Comparison of ENCODE assay signal across 19 cellular contexts in genomic region chr22:17746916-17747315, GRCh38. TPM values are rescaled to one million over a fixed set of nuclear protein-coding genes. Genes with fewer than 3 reads are reported as not detected.
DNase-seq lines count a peak whose midpoint lies in the region; ATAC-seq and TF ChIP-seq lines count a peak whose summit lies in the region.
"Had no signal": no experiment of that assay in that cellular context is flagged by ENCODE, and none has a peak within 500 bp of the region (broad histone marks: within the 10 kb centered on the region; RNA-seq: fewer than 3 reads in every experiment).

No MANE protein-coding gene starts in this region.

- no peak for TF ChIP-seq CTCF in CD8-positive, alpha-beta T cell (IDR thresholded peaks at IDR 0.05)
- TF ChIP-seq CTCF in osteoblast (IDR thresholded peaks at IDR 0.05; ENCODE audit: extremely low read depth, low read depth, low read length): no peak
- no peak for TF ChIP-seq CTCF in GM13976 (IDR thresholded peaks at IDR 0.05; ENCODE audit: borderline replicate concordance, control extremely low read depth, extremely low read depth, insufficient read depth, missing control alignments)
- no peak for TF ChIP-seq CTCF in gastroesophageal sphincter (IDR thresholded peaks at IDR 0.05)

- no peaks in the 10 kb centered on the region for H3K27me3 ChIP-seq in CD8-positive, alpha-beta T cell (ENCODE audit: insufficient read depth, low read length)
- no peaks in the 10 kb centered on the region for H3K27me3 ChIP-seq in osteoblast (ENCODE audit: insufficient read depth, low read length)
- H3K27me3 ChIP-seq in gastroesophageal sphincter: no peaks in the 10 kb centered on the region
- H3K27me3 ChIP-seq: BE2C had no signal

- WGBS in gastroesophageal sphincter (ENCODE audit: low coverage in 1 of 2), 2 donors: 92 to 97% methylated on average over 5 to 6 of the region's 10 CpGs

- TF ChIP-seq POLR2A in gastroesophageal sphincter (IDR thresholded peaks at IDR 0.05): no peak

- H3K36me3 Mint-ChIP-seq in CD8-positive, alpha-beta T cell: peaks cover 27% of the 10 kb centered on the region
- H3K36me3 Mint-ChIP-seq in T-helper 17 cell (ENCODE audit: low read depth): no peaks in the 10 kb centered on the region
- peaks cover 6% of the 10 kb centered on the region for H3K36me3 Mint-ChIP-seq in memory B cell
- H3K36me3 Mint-ChIP-seq in activated T-cell treated with anti-CD3 and anti-CD28 coated beads, Interleukin-2, amount 50 U/mL, for 72 hours (ENCODE audit: insufficient read depth in 2 of 2): no peaks in the 10 kb centered on the region
- H3K36me3 Mint-ChIP-seq: IgD-negative memory B cell had no signal

- ATAC-seq in CD8-positive, alpha-beta T cell: no peak
- ATAC-seq in T-helper 17 cell (no peak), memory B cell (ENCODE audit: low read depth) (no peak), gastroesophageal sphincter (no peak), GM21825 (IDR thresholded peaks at IDR 0.05; ENCODE audit: unreplicated experiment) (no peak)
- ATAC-seq in activated T-cell treated with anti-CD3 and anti-CD28 coated beads, Interleukin-2, amount 50 U/mL, for 72 hours (replicated peaks in 1 of 2): no peak
- ATAC-seq: HepG2 had no signal

- POLR2A ChIA-PET in CD8-positive, alpha-beta T cell (lab: Charles Lee): no interaction called here

- CTCF ChIA-PET in CD8-positive, alpha-beta T cell (lab: Charles Lee): interaction anchor here (1.0 to 10.0 kb wide), 3 partner anchors 13 to 330 kb away, joined by 3 to 187 read pairs (median 6); no protein-coding TSS in a partner anchor

- H4K20me1 ChIP-seq in osteoblast (ENCODE audit: insufficient read depth, low read length): peaks cover 9% of the 10 kb centered on the region

- no peak overlapping the region for H3K4me2 ChIP-seq in osteoblast (ENCODE audit: insufficient read depth, low read length)

- TF ChIP-seq EP300 in gastroesophageal sphincter (IDR thresholded peaks at IDR 0.05): no peak

- H3K79me2 ChIP-seq in osteoblast (ENCODE audit: insufficient read depth, low read length): no peaks in the 10 kb centered on the region

- no peak overlapping the region for H2AFZ ChIP-seq in osteoblast (ENCODE audit: low read length)
- H2AFZ ChIP-seq: GM23248 had no signal

- H3K27ac ChIP-seq in CD8-positive, alpha-beta T cell (ENCODE audit: low read depth, low read length): no peak overlapping the region
- H3K27ac ChIP-seq in osteoblast (ENCODE audit: low read depth, low read length) (no peak overlapping the region), gastroesophageal sphincter (no peak overlapping the region)
- H3K27ac ChIP-seq: C4-2B, GM23248 had no signal

- peak overlapping the region; percentile 14 for H3K27ac Mint-ChIP-seq in CD8-positive, alpha-beta T cell
- H3K27ac Mint-ChIP-seq in T-helper 17 cell (peak overlapping the region; percentile 19), memory B cell (peak overlapping the region; percentile 52)
- H3K27ac Mint-ChIP-seq in activated T-cell treated with anti-CD3 and anti-CD28 coated beads, Interleukin-2, amount 50 U/mL, for 72 hours: no peak overlapping the region
- H3K27ac Mint-ChIP-seq: CD4-positive, alpha-beta T cell; IgD-negative memory B cell had no signal

- no peaks in the 10 kb centered on the region for H3K4me1 ChIP-seq in CD8-positive, alpha-beta T cell (ENCODE audit: insufficient read depth, low read length)
- H3K4me1 ChIP-seq in osteoblast (ENCODE audit: insufficient read depth, low read length) (no peaks in the 10 kb centered on the region), gastroesophageal sphincter (peaks cover 0 to 9% (median 3%) of the 10 kb centered on the region in 3 donors)
- H3K4me1 ChIP-seq: BE2C, HAP-1 had no signal

- H3K9me3 Mint-ChIP-seq in CD8-positive, alpha-beta T cell: no peaks in the 10 kb centered on the region
- H3K9me3 Mint-ChIP-seq in memory B cell: no peaks in the 10 kb centered on the region
- H3K9me3 Mint-ChIP-seq in activated T-cell treated with anti-CD3 and anti-CD28 coated beads, Interleukin-2, amount 50 U/mL, for 72 hours: no peaks in the 10 kb centered on the region
- H3K9me3 Mint-ChIP-seq: CD4-positive, alpha-beta T cell; IgD-negative memory B cell had no signal

- H3K27me3 Mint-ChIP-seq in CD8-positive, alpha-beta T cell (ENCODE audit: low read depth): no peaks in the 10 kb centered on the region
- H3K27me3 Mint-ChIP-seq in T-helper 17 cell: no peaks in the 10 kb centered on the region
- H3K27me3 Mint-ChIP-seq in memory B cell: no peaks in the 10 kb centered on the region
- H3K27me3 Mint-ChIP-seq in activated T-cell treated with anti-CD3 and anti-CD28 coated beads, Interleukin-2, amount 50 U/mL, for 72 hours (ENCODE audit: low read depth): no peaks in the 10 kb centered on the region
- H3K27me3 Mint-ChIP-seq: CD4-positive, alpha-beta T cell; IgD-negative memory B cell had no signal

- intact Hi-C loops in CD8-positive, alpha-beta T cell (cut with DNase I, micrococcal nuclease): no loop called here

- H3K36me3 ChIP-seq in CD8-positive, alpha-beta T cell (ENCODE audit: insufficient read depth, low read length): no peaks in the 10 kb centered on the region
- H3K36me3 ChIP-seq in osteoblast (ENCODE audit: insufficient read depth, low read length) (no peaks in the 10 kb centered on the region), gastroesophageal sphincter (peaks cover 0 to 3% of the 10 kb centered on the region in 2 donors)
- H3K36me3 ChIP-seq: BE2C, HAP-1 had no signal

- H3K4me3 Mint-ChIP-seq in CD8-positive, alpha-beta T cell: no peak overlapping the region
- H3K4me3 Mint-ChIP-seq in T-helper 17 cell (no peak overlapping the region), memory B cell (no peak overlapping the region)
- no peak overlapping the region for H3K4me3 Mint-ChIP-seq in activated T-cell treated with anti-CD3 and anti-CD28 coated beads, Interleukin-2, amount 50 U/mL, for 72 hours
- H3K4me3 Mint-ChIP-seq: CD4-positive, alpha-beta T cell; IgD-negative memory B cell had no signal

- no peaks in the 10 kb centered on the region for H3K9me3 ChIP-seq in CD8-positive, alpha-beta T cell (ENCODE audit: low read length)
- H3K9me3 ChIP-seq in T-helper 17 cell (ENCODE audit: control insufficient read depth, low read length, poor library complexity, severe bottlenecking) (no peaks in the 10 kb centered on the region), osteoblast (ENCODE audit: low read depth, low read length) (no peaks in the 10 kb centered on the region), gastroesophageal sphincter (no peaks in the 10 kb centered on the region)
- H3K9me3 ChIP-seq: BE2C, HAP-1 had no signal

- H3K4me3 ChIP-seq in CD8-positive, alpha-beta T cell (ENCODE audit: low read depth, low read length): no peak overlapping the region
- H3K4me3 ChIP-seq in osteoblast (ENCODE audit: insufficient read depth, low read length) (no peak overlapping the region), gastroesophageal sphincter (no peak overlapping the region)
- H3K4me3 ChIP-seq: GM23248, HAP-1 had no signal

- peaks cover 8% of the 10 kb centered on the region for H3K4me1 Mint-ChIP-seq in CD8-positive, alpha-beta T cell (ENCODE audit: low read depth)
- peaks cover 8% of the 10 kb centered on the region for H3K4me1 Mint-ChIP-seq in T-helper 17 cell
- peaks cover 6% of the 10 kb centered on the region for H3K4me1 Mint-ChIP-seq in memory B cell
- peaks cover 4% of the 10 kb centered on the region for H3K4me1 Mint-ChIP-seq in activated T-cell treated with anti-CD3 and anti-CD28 coated beads, Interleukin-2, amount 50 U/mL, for 72 hours (ENCODE audit: low read depth)

- no peak for DNase-seq in CD8-positive, alpha-beta T cell
- DNase-seq in T-helper 17 cell: no peak
- DNase-seq in memory B cell (ENCODE audit: low spot score in 2 of 2): no peak
- DNase-seq in osteoblast (ENCODE audit: insufficient read length, low spot score, missing footprints): peak; percentile 75
- no peak for DNase-seq in GM13976 (ENCODE audit: low spot score)
- no peak for DNase-seq in activated T-cell treated with anti-CD3 and anti-CD28 coated beads, Interleukin-2, amount 50 U/mL, for 72 hours
- DNase-seq: ACHN; BE2C; CD4-positive, alpha-beta T cell; DMS153; DMS79; GDM1; GM23248 had no signal

- in situ Hi-C loops in GM13976 (cut with MboI; ENCODE audit: low sequenced_read_pairs, unreplicated experiment): no loop called here

RNA-seq across cellular contexts. Expression of gene BID, which starts 27.4 kb away (rescaled TPM):
- total RNA-seq in CD8-positive, alpha-beta T cell: 10 to 100 TPM; 14.4 to 15.0 TPM
- 10 to 100 TPM; 18.3 to 24.2 TPM for total RNA-seq in T-helper 17 cell
- total RNA-seq in osteoblast: 16.3 and 21.2 TPM in 2 replicates
- total RNA-seq in gastroesophageal sphincter: 10 to 100 TPM in 3 of 4 donors, 1 to 10 TPM in 1; 5.9 to 34.5 (median 21.4) TPM
- total RNA-seq in activated T-cell treated with anti-CD3 and anti-CD28 coated beads, Interleukin-2, amount 50 U/mL, for 72 hours: 10 to 100 TPM in 1 of 2 donors, 1 to 10 TPM in 1; 7.7 to 11.6 TPM
